In genomic region chr19:54375181-54375925, GRCh38 we compare ENCODE assay signal across 13 cellular contexts. TPM values are rescaled to one million over a fixed set of nuclear protein-coding genes. Genes with fewer than 3 reads are reported as not detected.
A peak's percentile ranks its signal among the peaks of the same experiment; 100 is the strongest.
DNase-seq lines count a peak whose midpoint lies in the region; ATAC-seq, FAIRE-seq and TF ChIP-seq lines count a peak whose summit lies in the region.
"Not testable (repeated sequence)": the region's sequence is repeated elsewhere in the genome, so short reads cannot be mapped to it uniquely, and the experiment has no call there.
"Had no signal": no experiment of that assay in that cellular context is flagged by ENCODE, and none has a peak within 500 bp of the region (broad histone marks: within the 10 kb centered on the region; RNA-seq: fewer than 3 reads in every experiment).

No MANE protein-coding gene starts in this region.

- intact Hi-C loops in kidney (cut with DNase I): not testable (repeated sequence)

- peaks cover 94% of the 10 kb centered on the region for H3K4me1 ChIP-seq in BLaER1
- H3K4me1 ChIP-seq in kidney (ENCODE audit: control insufficient read depth in 1 of 2, insufficient read depth in 1 of 2, low read depth in 1 of 2, low read length in 2 of 2): not testable (repeated sequence)

- H3K9me3 Mint-ChIP-seq in activated naive CD8-positive, alpha-beta T cell treated with anti-CD3 and anti-CD28 coated beads, Interleukin-2, amount 50 U/mL, for 24 hours; natural killer cell treated with Interleukin-12 subunit alpha and Interleukin-12 subunit beta and Interleukin-15 and Interleukin-18, amount 100 ng/mL, for 72 hours; stimulated activated naive CD8-positive, alpha-beta T cell treated with anti-CD3 and anti-CD28 coated beads, Interleukin-15, Interleukin-2, amounts not matched to agents 100 ng/mL and 50 ng/mL, for 24 hours: not testable (repeated sequence)

- DNase-seq in Jurkat, Clone E6-1 (ENCODE audit: low read depth, low spot score): peak; percentile 87
- peak; percentile 13 for DNase-seq in SKM-1 (lab: John Stamatoyannopoulos, UW; ENCODE audit: unreplicated experiment)
- peak; percentile 57 for DNase-seq in activated CD8-positive, alpha-beta memory T cell treated with anti-CD3 and anti-CD28 coated beads, Interleukin-2, amount 50 U/mL, for 48 hours
- not testable (repeated sequence) for DNase-seq in activated naive CD8-positive, alpha-beta T cell treated with anti-CD3 and anti-CD28 coated beads, Interleukin-2, amount 50 U/mL, for 24 hours; natural killer cell treated with Interleukin-12 subunit alpha and Interleukin-12 subunit beta and Interleukin-15 and Interleukin-18, amount 100 ng/mL, for 72 hours (ENCODE audit: low spot score)
- DNase-seq in kidney: peak; percentile 48

- not testable (repeated sequence) for FAIRE-seq in kidney (lab: Jason Lieb, UNC)

- H3K4me2 ChIP-seq in BLaER1: peak overlapping the region; percentile 76

- H3K4me3 Mint-ChIP-seq in activated naive CD8-positive, alpha-beta T cell treated with anti-CD3 and anti-CD28 coated beads, Interleukin-2, amount 50 U/mL, for 24 hours: peak overlapping the region; percentile 33
- H3K4me3 Mint-ChIP-seq in natural killer cell treated with Interleukin-12 subunit alpha and Interleukin-12 subunit beta and Interleukin-15 and Interleukin-18, amount 100 ng/mL, for 72 hours: peak overlapping the region; percentile 3
- peak overlapping the region; percentile 59 for H3K4me3 Mint-ChIP-seq in stimulated activated naive CD8-positive, alpha-beta T cell treated with anti-CD3 and anti-CD28 coated beads, Interleukin-15, Interleukin-2, amounts not matched to agents 100 ng/mL and 50 ng/mL, for 24 hours

- peak overlapping the region; percentile 73 for H3K9ac ChIP-seq in BLaER1
- not testable (repeated sequence) for H3K9ac ChIP-seq in kidney (ENCODE audit: low read length in 2 of 2)

- not testable (repeated sequence) for H3K9me3 ChIP-seq in BLaER1; kidney (ENCODE audit: control insufficient read depth in 1 of 2, low read length in 2 of 2)

- TF ChIP-seq CTCF in kidney (IDR thresholded peaks at IDR 0.05; ENCODE audit: borderline replicate concordance, extremely low read depth, insufficient read depth): not testable (repeated sequence)

- H3K27me3 Mint-ChIP-seq in activated naive CD8-positive, alpha-beta T cell treated with anti-CD3 and anti-CD28 coated beads, Interleukin-2, amount 50 U/mL, for 24 hours: peaks cover 40% of the 10 kb centered on the region
- peaks cover 0 to 13% of the 10 kb centered on the region in 2 donors for H3K27me3 Mint-ChIP-seq in natural killer cell treated with Interleukin-12 subunit alpha and Interleukin-12 subunit beta and Interleukin-15 and Interleukin-18, amount 100 ng/mL, for 72 hours
- peaks cover 16% of the 10 kb centered on the region for H3K27me3 Mint-ChIP-seq in stimulated activated naive CD8-positive, alpha-beta T cell treated with anti-CD3 and anti-CD28 coated beads, Interleukin-15, Interleukin-2, amounts not matched to agents 100 ng/mL and 50 ng/mL, for 24 hours

- not testable (repeated sequence) for ATAC-seq in activated naive CD8-positive, alpha-beta T cell treated with anti-CD3 and anti-CD28 coated beads, Interleukin-2, amount 50 U/mL, for 24 hours; natural killer cell treated with Interleukin-12 subunit alpha and Interleukin-12 subunit beta and Interleukin-15 and Interleukin-18, amount 100 ng/mL, for 72 hours

- peaks cover 76% of the 10 kb centered on the region for H3K4me1 Mint-ChIP-seq in activated naive CD8-positive, alpha-beta T cell treated with anti-CD3 and anti-CD28 coated beads, Interleukin-2, amount 50 U/mL, for 24 hours
- peaks cover 54 to 62% of the 10 kb centered on the region in 2 donors for H3K4me1 Mint-ChIP-seq in natural killer cell treated with Interleukin-12 subunit alpha and Interleukin-12 subunit beta and Interleukin-15 and Interleukin-18, amount 100 ng/mL, for 72 hours (ENCODE audit: low read depth in 2 of 2)
- H3K4me1 Mint-ChIP-seq in stimulated activated naive CD8-positive, alpha-beta T cell treated with anti-CD3 and anti-CD28 coated beads, Interleukin-15, Interleukin-2, amounts not matched to agents 100 ng/mL and 50 ng/mL, for 24 hours (ENCODE audit: low read depth): peaks cover 79% of the 10 kb centered on the region

- H3K36me3 ChIP-seq in BLaER1; kidney (ENCODE audit: control insufficient read depth in 1 of 2, insufficient read depth in 2 of 2, low read length in 2 of 2): not testable (repeated sequence)

- H3K4me3 ChIP-seq in BLaER1: peak overlapping the region; percentile 51
- peak overlapping the region; percentile 83 for H3K4me3 ChIP-seq in Jurkat, Clone E6-1 (ENCODE audit: low read length)
- not testable (repeated sequence) for H3K4me3 ChIP-seq in kidney (ENCODE audit: low read length in 2 of 2)

- H3K27me3 ChIP-seq in BLaER1: not testable (repeated sequence)

- H4K20me1 ChIP-seq in BLaER1: not testable (repeated sequence)

- H3K27ac ChIP-seq in BLaER1: peak overlapping the region; percentile 98
- not testable (repeated sequence) for H3K27ac ChIP-seq in kidney (ENCODE audit: low read depth in 2 of 2, low read length in 2 of 2)

- not testable (repeated sequence) for H3K27ac Mint-ChIP-seq in activated naive CD8-positive, alpha-beta T cell treated with anti-CD3 and anti-CD28 coated beads, Interleukin-2, amount 50 U/mL, for 24 hours; stimulated activated naive CD8-positive, alpha-beta T cell treated with anti-CD3 and anti-CD28 coated beads, Interleukin-15, Interleukin-2, amounts not matched to agents 100 ng/mL and 50 ng/mL, for 24 hours
- H3K27ac Mint-ChIP-seq in natural killer cell treated with Interleukin-12 subunit alpha and Interleukin-12 subunit beta and Interleukin-15 and Interleukin-18, amount 100 ng/mL, for 72 hours: peak overlapping the region; percentile 37 to 67

- not testable (repeated sequence) for H3K36me3 Mint-ChIP-seq in activated naive CD8-positive, alpha-beta T cell treated with anti-CD3 and anti-CD28 coated beads, Interleukin-2, amount 50 U/mL, for 24 hours (ENCODE audit: low read depth); natural killer cell treated with Interleukin-12 subunit alpha and Interleukin-12 subunit beta and Interleukin-15 and Interleukin-18, amount 100 ng/mL, for 72 hours; stimulated activated naive CD8-positive, alpha-beta T cell treated with anti-CD3 and anti-CD28 coated beads, Interleukin-15, Interleukin-2, amounts not matched to agents 100 ng/mL and 50 ng/mL, for 24 hours (ENCODE audit: low read depth)

RNA-seq across cellular contexts. Expression of gene LAIR1, which starts 10.6 kb away (rescaled TPM):
- 27.9 TPM for polyA plus RNA-seq in Jurkat, Clone E6-1 (2012; ENCODE audit: insufficient read depth, insufficient read length)
- total RNA-seq in kidney: 41.9 TPM
- 4.1 TPM for polyA plus RNA-seq in kidney (ENCODE audit: insufficient read depth, low read depth, low replicate concordance)
- total RNA-seq in natural killer cell treated with Interleukin-12 subunit alpha and Interleukin-12 subunit beta and Interleukin-15 and Interleukin-18, amount 100 ng/mL, for 72 hours: 10 to 100 TPM; 40.5 to 60.2 TPM
- total RNA-seq: A172, dermis blood vessel endothelial cell, G401 had no signal

RNA-seq across cellular contexts. Expression of gene LILRA4, which starts 36.4 kb away (rescaled TPM):
- not detected for polyA plus RNA-seq in Jurkat, Clone E6-1 (2012; ENCODE audit: insufficient read depth, insufficient read length)
- 0.69 TPM for total RNA-seq in kidney
- not detected for polyA plus RNA-seq in kidney (ENCODE audit: insufficient read depth, low read depth, low replicate concordance)
- not detected for total RNA-seq in natural killer cell treated with Interleukin-12 subunit alpha and Interleukin-12 subunit beta and Interleukin-15 and Interleukin-18, amount 100 ng/mL, for 72 hours
- total RNA-seq: A172, dermis blood vessel endothelial cell, fibroblast of villous mesenchyme, G401, right cardiac atrium had no signal
- polyA plus RNA-seq: right cardiac atrium had no signal

RNA-seq across cellular contexts. Expression of gene TTYH1, which starts 39.9 kb away (rescaled TPM):
- 1.1 TPM for polyA plus RNA-seq in Jurkat, Clone E6-1 (2012; ENCODE audit: insufficient read depth, insufficient read length)
- 1.5 TPM for total RNA-seq in kidney
- polyA plus RNA-seq in kidney (ENCODE audit: insufficient read depth, low read depth, low replicate concordance): 1.9 TPM
- total RNA-seq in natural killer cell treated with Interleukin-12 subunit alpha and Interleukin-12 subunit beta and Interleukin-15 and Interleukin-18, amount 100 ng/mL, for 72 hours: under 1 TPM; 0.31 to 0.73 TPM
- total RNA-seq: A172, dermis blood vessel endothelial cell, fibroblast of villous mesenchyme had no signal

Comparison
In these comparisons a context has a peak if more than half of its experiments do, and no peak if none do; other contexts are left out.
1. H3K4me3 Mint-ChIP-seq: peak in every context shown above with its lines; median percentile 59 in stimulated activated naive CD8-positive, alpha-beta T cell treated with anti-CD3 and anti-CD28 coated beads, Interleukin-15, Interleukin-2, amounts not matched to agents 100 ng/mL and 50 ng/mL, for 24 hours; 33 in activated naive CD8-positive, alpha-beta T cell treated with anti-CD3 and anti-CD28 coated beads, Interleukin-2, amount 50 U/mL, for 24 hours; 3 in natural killer cell treated with Interleukin-12 subunit alpha and Interleukin-12 subunit beta and Interleukin-15 and Interleukin-18, amount 100 ng/mL, for 72 hours.